Comparison of ENCODE assay signal across 20 cellular contexts in the genomic region with DNA sequence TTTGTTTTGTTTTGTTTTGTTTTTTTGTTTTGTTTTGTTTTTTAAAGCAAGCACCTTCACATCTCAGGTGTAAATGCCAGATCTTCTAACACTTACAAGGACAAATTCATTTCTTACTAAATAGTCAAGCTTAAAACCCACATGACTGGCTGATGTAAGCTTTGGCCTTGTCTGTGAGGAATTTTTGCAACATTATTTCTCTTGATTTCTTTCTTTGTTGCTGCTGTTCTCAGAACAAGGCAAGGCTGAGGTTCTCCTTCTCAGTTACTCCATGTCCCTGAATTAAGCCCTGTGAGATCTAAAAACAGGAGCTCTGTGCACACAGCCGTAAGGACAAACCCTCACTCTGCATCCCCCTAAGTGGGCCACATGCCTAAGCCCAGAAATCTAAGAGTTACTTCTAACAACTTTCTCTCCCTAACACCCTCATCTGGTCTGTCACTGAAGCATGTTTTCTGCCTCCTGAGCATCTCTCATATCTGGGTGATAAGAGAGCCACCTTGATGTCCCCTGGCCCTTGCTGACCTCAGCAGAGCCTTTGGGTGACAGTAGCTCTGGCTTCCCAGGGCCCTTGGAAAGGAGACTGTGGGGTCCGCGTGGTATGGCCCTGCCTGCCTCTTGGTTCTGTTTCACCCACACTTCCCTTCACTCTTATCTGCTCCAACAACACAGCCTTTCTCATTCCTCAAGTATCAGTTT.
DNase-seq lines count a peak whose midpoint lies in the region; ATAC-seq and TF ChIP-seq lines count a peak whose summit lies in the region.
"Had no signal": no experiment of that assay in that cellular context is flagged by ENCODE, and none has a peak within 500 bp of the region (broad histone marks: within the 10 kb centered on the region; RNA-seq: fewer than 3 reads in every experiment).

No MANE protein-coding gene starts in this region.

- WGBS in right cardiac atrium: 71% methylated on average over 3 of the region's 3 CpGs
- 85 to 94% (median 91%) methylated on average over 3 of the region's 3 CpGs for WGBS in stomach, 5 donors

- H3K27ac Mint-ChIP-seq in HFFc6 (peak overlapping the region; percentile 54), progenitor cell of endocrine pancreas (no peak overlapping the region)

- H3K4me1 Mint-ChIP-seq in HFFc6 (ENCODE audit: low read depth) (peaks cover 70% of the 10 kb centered on the region), progenitor cell of endocrine pancreas (ENCODE audit: low read depth) (peaks cover 33% of the 10 kb centered on the region)

- H3K4me1 ChIP-seq in right cardiac atrium (ENCODE audit: control insufficient read depth, insufficient read depth, low read length) (peaks cover 10% of the 10 kb centered on the region), stomach (peaks cover 19 to 59% (median 48%) of the 10 kb centered on the region in 4 donors)

- peak in 1 of 2 donors; percentile 35 for ATAC-seq in right cardiac atrium
- ATAC-seq in GM21619 (IDR thresholded peaks at IDR 0.05; ENCODE audit: unreplicated experiment): no peak
- no peak for ATAC-seq in GM19397 (IDR thresholded peaks at IDR 0.05; ENCODE audit: unreplicated experiment)
- ATAC-seq: foreskin keratinocyte; HCT116; K562; pancreas; stimulated activated naive CD8-positive, alpha-beta T cell treated with anti-CD3 and anti-CD28 coated beads, Interleukin-15, Interleukin-2, amounts not matched to agents 100 U/mL and 50 U/mL, for 24 hours had no signal

- TF ChIP-seq POLR2A in stomach (IDR thresholded peaks at IDR 0.05): no peak

- H3K36me3 ChIP-seq in stomach: no peaks in the 10 kb centered on the region
- H3K36me3 ChIP-seq: pancreas had no signal

- TF ChIP-seq EP300 in stomach (IDR thresholded peaks at IDR 0.05): no peak

- H3K27me3 Mint-ChIP-seq in HFFc6 (ENCODE audit: insufficient read depth) (no peaks in the 10 kb centered on the region), progenitor cell of endocrine pancreas (no peaks in the 10 kb centered on the region)

- TF ChIP-seq CTCF in HFFc6 (IDR thresholded peaks at IDR 0.05): no peak
- no peak for TF ChIP-seq CTCF in stomach (IDR thresholded peaks at IDR 0.05)
- no peak for TF ChIP-seq CTCF in progenitor cell of endocrine pancreas (IDR thresholded peaks at IDR 0.05; ENCODE audit: unreplicated experiment)

- H3K9me3 Mint-ChIP-seq in HFFc6 (peaks cover 26% of the 10 kb centered on the region), progenitor cell of endocrine pancreas (ENCODE audit: low read depth) (peaks cover 26% of the 10 kb centered on the region)

- H3K9me3 ChIP-seq in right cardiac atrium (ENCODE audit: control insufficient read depth, low read length) (no peaks in the 10 kb centered on the region), stomach (peaks cover 0 to 16% (median 5%) of the 10 kb centered on the region in 4 donors)
- H3K9me3 ChIP-seq: pancreas had no signal

- intact Hi-C loops in right cardiac atrium (cut with DNase I): no loop called here
- intact Hi-C loops in stomach (cut with DNase I; ENCODE audit: low total_unique reads): no loop called here

- H3K36me3 Mint-ChIP-seq in HFFc6 (ENCODE audit: low read depth) (peaks cover 33% of the 10 kb centered on the region), progenitor cell of endocrine pancreas (ENCODE audit: insufficient read depth) (peaks cover 12% of the 10 kb centered on the region)

- H3K27ac ChIP-seq in right cardiac atrium (ENCODE audit: low read length): peak overlapping the region; percentile 31
- H3K27ac ChIP-seq in stomach: peak overlapping the region in 4 of 5 donors; percentile 8 to 84 (median 75)
- H3K27ac ChIP-seq: foreskin keratinocyte, pancreas, PC-9 had no signal

- H3K27me3 ChIP-seq in right cardiac atrium (ENCODE audit: control insufficient read depth, insufficient read depth) (no peaks in the 10 kb centered on the region), stomach (no peaks in the 10 kb centered on the region)
- H3K27me3 ChIP-seq: foreskin keratinocyte, pancreas had no signal

- H3K4me3 ChIP-seq in right cardiac atrium (ENCODE audit: low read length) (no peak overlapping the region), stomach (no peak overlapping the region)
- H3K4me3 ChIP-seq: K562, pancreas, PC-9 had no signal

- no peak for DNase-seq in HFFc6
- peak; percentile 33 for DNase-seq in dedifferentiated amniotic fluid mesenchymal stem cell (ENCODE audit: extremely low spot score)
- no peak for DNase-seq in right cardiac atrium
- DNase-seq in stomach: no peak
- no peak for DNase-seq in progenitor cell of endocrine pancreas (ENCODE audit: low spot score, unreplicated experiment)
- no peak for DNase-seq in epidermal melanocyte (ENCODE audit: insufficient read length, low spot score)
- DNase-seq: activated CD4-positive, alpha-beta T cell treated with anti-CD3 and anti-CD28 coated beads, Interleukin-2, amount 50 U/mL, for 4 hours; foreskin keratinocyte; GF-D8; midbrain; NCI-H1092; NCI-H748 treated with DMSO at 0.1 percent for 48 hours; pancreas; PC-9; stimulated activated CD4-positive, alpha-beta T cell treated with anti-CD3 and anti-CD28 coated beads, Interleukin-12 subunit alpha, Interleukin-12 subunit beta, amount 100 ng/mL, for 4 hours; stimulated activated naive CD8-positive, alpha-beta T cell treated with anti-CD3 and anti-CD28 coated beads, Interleukin-15, Interleukin-2, amounts not matched to agents 100 U/mL and 50 U/mL, for 24 hours had no signal

- H3K4me3 Mint-ChIP-seq in HFFc6 (no peak overlapping the region), progenitor cell of endocrine pancreas (ENCODE audit: low read depth) (no peak overlapping the region)
